17 cellular contexts compared by ENCODE assay signal in genomic region chr4:134027931-134028330, GRCh38.
A peak's percentile ranks its signal among the peaks of the same experiment; 100 is the strongest.
DNase-seq lines count a peak whose midpoint lies in the region; ATAC-seq and TF ChIP-seq lines count a peak whose summit lies in the region.
"Had no signal": no experiment of that assay in that cellular context is flagged by ENCODE, and none has a peak within 500 bp of the region (broad histone marks: within the 10 kb centered on the region; RNA-seq: fewer than 3 reads in every experiment).

No MANE protein-coding gene starts in this region.

- no peak for TF ChIP-seq CTCF in Calu3 (IDR thresholded peaks at IDR 0.05; ENCODE audit: unreplicated experiment)
- TF ChIP-seq CTCF in activated CD8-positive, alpha-beta T cell treated with anti-CD3 and anti-CD28 coated beads for 36 hours (IDR thresholded peaks at IDR 0.05): no peak

- no peaks in the 10 kb centered on the region for H3K27me3 Mint-ChIP-seq in Calu3 (ENCODE audit: unreplicated experiment)
- H3K27me3 Mint-ChIP-seq in activated CD8-positive, alpha-beta T cell treated with anti-CD3 and anti-CD28 coated beads for 36 hours: no peaks in the 10 kb centered on the region
- H3K27me3 Mint-ChIP-seq: stimulated activated naive CD8-positive, alpha-beta T cell treated with anti-CD3 and anti-CD28 coated beads, Interleukin-15, amount 100 ng/mL, for 72 hours had no signal

- no peak for ATAC-seq in activated CD8-positive, alpha-beta T cell treated with anti-CD3 and anti-CD28 coated beads for 36 hours
- ATAC-seq in HG03139 (IDR thresholded peaks at IDR 0.05; ENCODE audit: unreplicated experiment) (no peak), GM21360 (IDR thresholded peaks at IDR 0.05; ENCODE audit: unreplicated experiment) (no peak)
- ATAC-seq: Right ventricle myocardium inferior; stimulated activated naive CD8-positive, alpha-beta T cell treated with anti-CD3 and anti-CD28 coated beads, Interleukin-15, amount 100 ng/mL, for 72 hours had no signal

- H3K4me3 Mint-ChIP-seq in Calu3 (ENCODE audit: low read depth, unreplicated experiment): no peak overlapping the region
- H3K4me3 Mint-ChIP-seq in activated CD8-positive, alpha-beta T cell treated with anti-CD3 and anti-CD28 coated beads for 36 hours: no peak overlapping the region
- H3K4me3 Mint-ChIP-seq: immature natural killer cell; stimulated activated naive CD8-positive, alpha-beta T cell treated with anti-CD3 and anti-CD28 coated beads, Interleukin-15, amount 100 ng/mL, for 72 hours had no signal

- CTCF ChIA-PET in Calu3 (lab: Charles Lee): interaction anchor here (0.6 kb wide), 1 partner anchor 881 kb away, joined by 3 read pairs; no protein-coding TSS in a partner anchor
- CTCF ChIA-PET in activated CD8-positive, alpha-beta T cell treated with anti-CD3 and anti-CD28 coated beads for 36 hours (lab: Charles Lee): no interaction called here

- intact Hi-C loops in Calu3 (cut with micrococcal nuclease; ENCODE audit: unreplicated experiment): no loop called here
- intact Hi-C loops in activated CD8-positive, alpha-beta T cell treated with anti-CD3 and anti-CD28 coated beads for 36 hours (cut with micrococcal nuclease): no loop called here

- H3K9me3 Mint-ChIP-seq in Calu3 (ENCODE audit: low read depth, unreplicated experiment): no peaks in the 10 kb centered on the region
- peaks cover 4% of the 10 kb centered on the region for H3K9me3 Mint-ChIP-seq in activated CD8-positive, alpha-beta T cell treated with anti-CD3 and anti-CD28 coated beads for 36 hours
- H3K9me3 Mint-ChIP-seq: stimulated activated naive CD8-positive, alpha-beta T cell treated with anti-CD3 and anti-CD28 coated beads, Interleukin-15, amount 100 ng/mL, for 72 hours had no signal

- BruUV-seq in Calu3 (replicated peaks; lab: Mats Ljungman, UMichigan): no TSS peak

- peak; percentile 33 for DNase-seq in Calu3
- peak; percentile 82 for DNase-seq in HT1080 (ENCODE audit: low read depth)
- peak; percentile 90 for DNase-seq in astrocyte of the hippocampus (ENCODE audit: low read depth, low spot score)
- DNase-seq in kidney glomerular epithelial cell (lab: John Stamatoyannopoulos, UW): peak; percentile 82
- DNase-seq in activated CD8-positive, alpha-beta T cell treated with anti-CD3 and anti-CD28 coated beads for 36 hours: no peak
- DNase-seq in SK-N-DZ (ENCODE audit: low spot score): no peak
- DNase-seq: activated CD4-positive, alpha-beta T cell treated with anti-CD3 and anti-CD28 coated beads for 4 hours; activated gamma-delta T cell treated with Interleukin-2 at 50 U/mL for 16 hours; Caco-2; dorsolateral prefrontal cortex; immature natural killer cell; NCI-H2029 treated with DMSO at 0.1 percent for 48 hours; stimulated activated CD4-positive, alpha-beta T cell treated with anti-CD3 and anti-CD28 coated beads, Interleukin-1b, Interleukin-23, amount 100 ng/mL, for 48 hours; stimulated activated naive CD8-positive, alpha-beta T cell treated with anti-CD3 and anti-CD28 coated beads, Interleukin-15, amount 100 ng/mL, for 72 hours had no signal

- no peaks in the 10 kb centered on the region for H3K36me3 Mint-ChIP-seq in Calu3 (ENCODE audit: insufficient read depth, unreplicated experiment)
- no peaks in the 10 kb centered on the region for H3K36me3 Mint-ChIP-seq in activated CD8-positive, alpha-beta T cell treated with anti-CD3 and anti-CD28 coated beads for 36 hours (ENCODE audit: low read depth)
- H3K36me3 Mint-ChIP-seq: immature natural killer cell had no signal

- peak overlapping the region; percentile 80 for H3K27ac Mint-ChIP-seq in Calu3 (ENCODE audit: unreplicated experiment)
- H3K27ac Mint-ChIP-seq in activated CD8-positive, alpha-beta T cell treated with anti-CD3 and anti-CD28 coated beads for 36 hours: no peak overlapping the region
- H3K27ac Mint-ChIP-seq: immature natural killer cell; stimulated activated naive CD8-positive, alpha-beta T cell treated with anti-CD3 and anti-CD28 coated beads, Interleukin-15, amount 100 ng/mL, for 72 hours had no signal

- POLR2A ChIA-PET in activated CD8-positive, alpha-beta T cell treated with anti-CD3 and anti-CD28 coated beads for 36 hours (lab: Charles Lee): no interaction called here

- no peaks in the 10 kb centered on the region for H3K4me1 Mint-ChIP-seq in Calu3 (ENCODE audit: low read depth, unreplicated experiment)
- H3K4me1 Mint-ChIP-seq in activated CD8-positive, alpha-beta T cell treated with anti-CD3 and anti-CD28 coated beads for 36 hours (ENCODE audit: low read depth): no peaks in the 10 kb centered on the region
- H3K4me1 Mint-ChIP-seq: immature natural killer cell; stimulated activated naive CD8-positive, alpha-beta T cell treated with anti-CD3 and anti-CD28 coated beads, Interleukin-15, amount 100 ng/mL, for 72 hours had no signal

Comparison
In these comparisons a context has a peak if more than half of its experiments do, and no peak if none do; other contexts are left out.
1. DNase-seq: peak in Calu3 (single experiment), HT1080 (single experiment), astrocyte of the hippocampus (single experiment) and kidney glomerular epithelial cell (single experiment); none in activated CD8-positive, alpha-beta T cell treated with anti-CD3 and anti-CD28 coated beads for 36 hours (single experiment) and SK-N-DZ (single experiment).